In the genomic region with DNA sequence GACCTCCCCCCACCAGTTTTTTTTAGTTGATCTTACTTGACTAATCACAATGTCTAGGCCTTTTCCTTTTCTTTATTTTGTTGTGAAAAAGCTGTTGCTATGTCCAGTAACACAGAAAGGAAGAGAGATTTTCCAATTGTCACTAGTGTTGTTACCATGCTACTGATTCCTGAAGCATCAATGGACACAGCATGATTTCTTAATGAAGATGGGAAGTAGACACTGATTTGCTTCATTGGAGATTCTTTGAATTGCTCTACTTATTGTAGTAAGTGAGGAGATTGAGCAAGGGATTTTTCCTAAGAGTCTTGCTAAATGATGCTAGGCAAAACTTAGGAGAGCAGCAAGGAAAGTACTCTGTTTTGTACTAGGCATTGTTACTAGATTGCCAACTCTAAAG, we compare ENCODE assay signal across 17 cellular contexts.
"Had no signal": no experiment of that assay in that cellular context is flagged by ENCODE, and none has a peak within 500 bp of the region (broad histone marks: within the 10 kb centered on the region; RNA-seq: fewer than 3 reads in every experiment).

No MANE protein-coding gene starts in this region.

- H3K27me3 Mint-ChIP-seq: activated CD4-positive, alpha-beta memory T cell treated with anti-CD3 and anti-CD28 coated beads, Interleukin-2, amount 10 ng/mL, durations not matched to agents 7 days and 5 days; activated naive CD8-positive, alpha-beta T cell treated with anti-CD3 and anti-CD28 coated beads, Interleukin-2, amount 10 ng/mL, durations not matched to agents 7 days and 5 days; dendritic cell treated with granulocyte-macrophage colony-stimulating factor and Interleukin-4, amounts not matched to agents 40 ng/mL and 50 ng/mL, for 4 days; effector memory CD8-positive, alpha-beta T cell; type B pancreatic cell had no signal

- H3K4me3 Mint-ChIP-seq: activated CD4-positive, alpha-beta memory T cell treated with anti-CD3 and anti-CD28 coated beads, Interleukin-2, amount 10 ng/mL, durations not matched to agents 7 days and 5 days; activated naive CD8-positive, alpha-beta T cell treated with anti-CD3 and anti-CD28 coated beads, Interleukin-2, amount 10 ng/mL, durations not matched to agents 7 days and 5 days; activated T-cell treated with anti-CD3 and anti-CD28 coated beads, Interleukin-2, amount 50 U/mL, for 4 hours; dendritic cell treated with granulocyte-macrophage colony-stimulating factor and Interleukin-4, amounts not matched to agents 40 ng/mL and 50 ng/mL, for 4 days; type B pancreatic cell had no signal

- H3K9me3 Mint-ChIP-seq: activated CD4-positive, alpha-beta memory T cell treated with anti-CD3 and anti-CD28 coated beads, Interleukin-2, amount 10 ng/mL, durations not matched to agents 7 days and 5 days; activated naive CD8-positive, alpha-beta T cell treated with anti-CD3 and anti-CD28 coated beads, Interleukin-2, amount 10 ng/mL, durations not matched to agents 7 days and 5 days; activated T-cell treated with anti-CD3 and anti-CD28 coated beads, Interleukin-2, amount 50 U/mL, for 4 hours; dendritic cell treated with granulocyte-macrophage colony-stimulating factor and Interleukin-4, amounts not matched to agents 40 ng/mL and 50 ng/mL, for 4 days; effector memory CD8-positive, alpha-beta T cell; type B pancreatic cell had no signal

- H3K27ac Mint-ChIP-seq: activated CD4-positive, alpha-beta memory T cell treated with anti-CD3 and anti-CD28 coated beads, Interleukin-2, amount 10 ng/mL, durations not matched to agents 7 days and 5 days; activated naive CD8-positive, alpha-beta T cell treated with anti-CD3 and anti-CD28 coated beads, Interleukin-2, amount 10 ng/mL, durations not matched to agents 7 days and 5 days; dendritic cell treated with granulocyte-macrophage colony-stimulating factor and Interleukin-4, amounts not matched to agents 40 ng/mL and 50 ng/mL, for 4 days; effector memory CD8-positive, alpha-beta T cell; type B pancreatic cell had no signal

- ATAC-seq: activated T-cell treated with anti-CD3 and anti-CD28 coated beads, Interleukin-2, amount 50 U/mL, for 4 hours; effector memory CD8-positive, alpha-beta T cell; gastrocnemius medialis; left colon; lower lobe of right lung; SK-N-SH treated with all-trans-retinoic acid at 6 μM for 48 hours; stimulated activated naive CD8-positive, alpha-beta T cell treated with anti-CD3 and anti-CD28 coated beads, Interleukin-15, Interleukin-2, amounts not matched to agents 100 U/mL and 50 U/mL, for 24 hours had no signal

- DNase-seq: activated CD4-positive, alpha-beta memory T cell treated with anti-CD3 and anti-CD28 coated beads, Interleukin-2, amount 10 ng/mL, durations not matched to agents 7 days and 5 days; activated CD4-positive, alpha-beta T cell treated with anti-CD3 and anti-CD28 coated beads for 4 hours; activated effector memory CD4-positive, alpha-beta T cell treated with anti-CD3 and anti-CD28 coated beads, Interleukin-2, amount 50 U/mL, for 16 hours; activated naive CD8-positive, alpha-beta T cell treated with anti-CD3 and anti-CD28 coated beads, Interleukin-2, amount 10 ng/mL, durations not matched to agents 7 days and 5 days; activated T-cell treated with anti-CD3 and anti-CD28 coated beads, Interleukin-2, amount 50 U/mL, for 4 hours; aorta; effector memory CD8-positive, alpha-beta T cell; gastrocnemius medialis; left colon; lower lobe of right lung; posterior cingulate gyrus; stimulated activated CD4-positive, alpha-beta T cell treated with anti-CD3 and anti-CD28 coated beads, Interleukin-15, amount 100 ng/mL, for 24 hours; stimulated activated CD4-positive, alpha-beta T cell treated with anti-CD3 and anti-CD28 coated beads, Interleukin-4, amount 100 ng/mL, for 24 hours; stimulated activated naive CD8-positive, alpha-beta T cell treated with anti-CD3 and anti-CD28 coated beads, Interleukin-15, Interleukin-2, amounts not matched to agents 100 U/mL and 50 U/mL, for 24 hours had no signal
